19 cellular contexts compared by ENCODE assay signal in the genomic region with DNA sequence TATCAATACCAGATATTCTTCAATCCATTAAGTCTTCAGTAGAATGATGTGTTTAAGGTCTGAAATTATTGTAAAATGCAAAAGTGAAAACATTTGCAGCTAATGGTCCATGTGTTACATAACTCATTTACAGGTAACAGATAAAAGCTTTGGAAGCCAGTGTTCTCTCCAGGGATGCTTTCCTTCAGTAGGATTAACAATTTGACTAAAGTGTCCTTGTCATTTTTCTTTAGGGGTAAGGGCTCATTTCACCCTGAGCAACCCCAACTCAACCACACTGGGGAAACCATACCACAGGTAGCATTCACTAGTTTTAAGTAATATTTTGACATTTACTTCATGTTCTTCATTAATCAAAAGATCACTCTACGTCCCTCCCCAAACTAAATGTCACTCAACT. TPM values are rescaled to one million over a fixed set of nuclear protein-coding genes. Genes with fewer than 3 reads are reported as not detected.
DNase-seq lines count a peak whose midpoint lies in the region; ATAC-seq and TF ChIP-seq lines count a peak whose summit lies in the region.
"Had no signal": no experiment of that assay in that cellular context is flagged by ENCODE, and none has a peak within 500 bp of the region (broad histone marks: within the 10 kb centered on the region; RNA-seq: fewer than 3 reads in every experiment).

No MANE protein-coding gene starts in this region.

- no peak for ATAC-seq in GM18505 (IDR thresholded peaks at IDR 0.05; ENCODE audit: unreplicated experiment)
- no peak for ATAC-seq in activated naive CD8-positive, alpha-beta T cell treated with anti-CD3 and anti-CD28 coated beads, Interleukin-2, amount 50 U/mL, for 24 hours
- no peak for ATAC-seq in natural killer cell treated with Interleukin-12 subunit alpha and Interleukin-12 subunit beta and Interleukin-15 and Interleukin-18, amount 100 ng/mL, for 72 hours
- ATAC-seq in HG02623 (IDR thresholded peaks at IDR 0.05; ENCODE audit: unreplicated experiment), result no peak
- no peak for ATAC-seq in effector memory CD8-positive, alpha-beta T cell (replicated peaks)
- ATAC-seq: upper lobe of right lung had no signal

- intact Hi-C loops in activated CD4-positive, alpha-beta T cell treated with anti-CD3 and anti-CD28 coated beads, Interleukin-2, amount 10 ng/mL, durations not matched to agents 24 days and 14 days (cut with micrococcal nuclease), result no loop called here

- H3K27ac Mint-ChIP-seq in activated CD4-positive, alpha-beta T cell treated with anti-CD3 and anti-CD28 coated beads, Interleukin-2, amount 10 ng/mL, durations not matched to agents 24 days and 14 days, result peak overlapping the region; percentile 35
- H3K27ac Mint-ChIP-seq in activated CD4-positive, alpha-beta T cell treated with anti-CD3 and anti-CD28 coated beads, Interleukin-2, amount 10 ng/mL, durations not matched to agents 7 days and 5 days, result no peak overlapping the region
- peak overlapping the region; percentile 21 for H3K27ac Mint-ChIP-seq in activated naive CD8-positive, alpha-beta T cell treated with anti-CD3 and anti-CD28 coated beads, Interleukin-2, amount 50 U/mL, for 24 hours
- H3K27ac Mint-ChIP-seq in natural killer cell treated with Interleukin-12 subunit alpha and Interleukin-12 subunit beta and Interleukin-15 and Interleukin-18, amount 100 ng/mL, for 72 hours, result peak overlapping the region; percentile 56 to 75
- peak overlapping the region in 1 of 2 donors; percentile 39 for H3K27ac Mint-ChIP-seq in effector memory CD8-positive, alpha-beta T cell

- H3K4me3 Mint-ChIP-seq in activated CD4-positive, alpha-beta T cell treated with anti-CD3 and anti-CD28 coated beads, Interleukin-2, amount 10 ng/mL, durations not matched to agents 24 days and 14 days, result no peak overlapping the region
- H3K4me3 Mint-ChIP-seq in activated CD4-positive, alpha-beta T cell treated with anti-CD3 and anti-CD28 coated beads, Interleukin-2, amount 10 ng/mL, durations not matched to agents 7 days and 5 days, result no peak overlapping the region
- no peak overlapping the region for H3K4me3 Mint-ChIP-seq in activated naive CD8-positive, alpha-beta T cell treated with anti-CD3 and anti-CD28 coated beads, Interleukin-2, amount 50 U/mL, for 24 hours
- no peak overlapping the region for H3K4me3 Mint-ChIP-seq in natural killer cell treated with Interleukin-12 subunit alpha and Interleukin-12 subunit beta and Interleukin-15 and Interleukin-18, amount 100 ng/mL, for 72 hours
- no peak overlapping the region for H3K4me3 Mint-ChIP-seq in effector memory CD8-positive, alpha-beta T cell
- H3K4me3 Mint-ChIP-seq: CD4-positive, alpha-beta memory T cell had no signal

- no peak for DNase-seq in activated CD4-positive, alpha-beta T cell treated with anti-CD3 and anti-CD28 coated beads, Interleukin-2, amount 10 ng/mL, durations not matched to agents 24 days and 14 days
- DNase-seq in activated CD4-positive, alpha-beta T cell treated with anti-CD3 and anti-CD28 coated beads, Interleukin-2, amount 10 ng/mL, durations not matched to agents 7 days and 5 days, result no peak
- DNase-seq in activated naive CD8-positive, alpha-beta T cell treated with anti-CD3 and anti-CD28 coated beads, Interleukin-2, amount 50 U/mL, for 24 hours, result no peak
- no peak for DNase-seq in natural killer cell treated with Interleukin-12 subunit alpha and Interleukin-12 subunit beta and Interleukin-15 and Interleukin-18, amount 100 ng/mL, for 72 hours (ENCODE audit: low spot score)
- DNase-seq in NCI-H1092 (lab: John Stamatoyannopoulos, UW), result no peak
- DNase-seq in effector memory CD8-positive, alpha-beta T cell, result no peak
- DNase-seq: CD4-positive, alpha-beta memory T cell; effector CD8-positive, alpha-beta T cell; head of caudate nucleus; left ventricle myocardium superior; NCI-H1417 treated with DMSO at 0.1 percent for 48 hours; NCI-H2171; ovary; PC-9; sigmoid colon; stimulated activated CD4-positive, alpha-beta T cell treated with anti-CD3 and anti-CD28 coated beads, Interleukin-1b, Interleukin-23, amount 100 ng/mL, for 48 hours; upper lobe of right lung had no signal

- no peaks in the 10 kb centered on the region for H3K9me3 Mint-ChIP-seq in activated CD4-positive, alpha-beta T cell treated with anti-CD3 and anti-CD28 coated beads, Interleukin-2, amount 10 ng/mL, durations not matched to agents 24 days and 14 days
- no peaks in the 10 kb centered on the region for H3K9me3 Mint-ChIP-seq in activated CD4-positive, alpha-beta T cell treated with anti-CD3 and anti-CD28 coated beads, Interleukin-2, amount 10 ng/mL, durations not matched to agents 7 days and 5 days
- H3K9me3 Mint-ChIP-seq in activated naive CD8-positive, alpha-beta T cell treated with anti-CD3 and anti-CD28 coated beads, Interleukin-2, amount 50 U/mL, for 24 hours, result no peaks in the 10 kb centered on the region
- no peaks in the 10 kb centered on the region for H3K9me3 Mint-ChIP-seq in natural killer cell treated with Interleukin-12 subunit alpha and Interleukin-12 subunit beta and Interleukin-15 and Interleukin-18, amount 100 ng/mL, for 72 hours
- no peaks in the 10 kb centered on the region for H3K9me3 Mint-ChIP-seq in effector memory CD8-positive, alpha-beta T cell

- POLR2A ChIA-PET in activated CD4-positive, alpha-beta T cell treated with anti-CD3 and anti-CD28 coated beads, Interleukin-2, amount 10 ng/mL, durations not matched to agents 7 days and 5 days (lab: Charles Lee), result no interaction called here

- peaks cover 59% of the 10 kb centered on the region for H3K36me3 Mint-ChIP-seq in activated CD4-positive, alpha-beta T cell treated with anti-CD3 and anti-CD28 coated beads, Interleukin-2, amount 10 ng/mL, durations not matched to agents 24 days and 14 days (ENCODE audit: low read depth)
- H3K36me3 Mint-ChIP-seq in activated CD4-positive, alpha-beta T cell treated with anti-CD3 and anti-CD28 coated beads, Interleukin-2, amount 10 ng/mL, durations not matched to agents 7 days and 5 days (ENCODE audit: low read depth), result peaks cover 52% of the 10 kb centered on the region
- peaks cover 53% of the 10 kb centered on the region for H3K36me3 Mint-ChIP-seq in activated naive CD8-positive, alpha-beta T cell treated with anti-CD3 and anti-CD28 coated beads, Interleukin-2, amount 50 U/mL, for 24 hours (ENCODE audit: low read depth)
- peaks cover 45% of the 10 kb centered on the region for H3K36me3 Mint-ChIP-seq in natural killer cell treated with Interleukin-12 subunit alpha and Interleukin-12 subunit beta and Interleukin-15 and Interleukin-18, amount 100 ng/mL, for 72 hours
- H3K36me3 Mint-ChIP-seq in effector memory CD8-positive, alpha-beta T cell (ENCODE audit: insufficient read depth), result peaks cover 83% of the 10 kb centered on the region

- TF ChIP-seq POLR2A in GM18505 (IDR thresholded peaks at IDR 0.05; ENCODE audit: borderline replicate concordance, extremely low read depth, insufficient read depth, insufficient read length), result peak; percentile 40

- CTCF ChIA-PET in activated CD4-positive, alpha-beta T cell treated with anti-CD3 and anti-CD28 coated beads, Interleukin-2, amount 10 ng/mL, durations not matched to agents 7 days and 5 days (lab: Charles Lee), result interaction anchor here (1.0 to 2.6 kb wide), 3 partner anchors 9 to 11 kb away, joined by 3 to 7 read pairs (median 3); no protein-coding TSS in a partner anchor

- peaks cover 23% of the 10 kb centered on the region for H3K4me1 Mint-ChIP-seq in activated CD4-positive, alpha-beta T cell treated with anti-CD3 and anti-CD28 coated beads, Interleukin-2, amount 10 ng/mL, durations not matched to agents 24 days and 14 days
- H3K4me1 Mint-ChIP-seq in activated CD4-positive, alpha-beta T cell treated with anti-CD3 and anti-CD28 coated beads, Interleukin-2, amount 10 ng/mL, durations not matched to agents 7 days and 5 days, result peaks cover 11% of the 10 kb centered on the region
- H3K4me1 Mint-ChIP-seq in activated naive CD8-positive, alpha-beta T cell treated with anti-CD3 and anti-CD28 coated beads, Interleukin-2, amount 50 U/mL, for 24 hours, result peaks cover 7% of the 10 kb centered on the region
- peaks cover 18 to 27% of the 10 kb centered on the region in 2 donors for H3K4me1 Mint-ChIP-seq in natural killer cell treated with Interleukin-12 subunit alpha and Interleukin-12 subunit beta and Interleukin-15 and Interleukin-18, amount 100 ng/mL, for 72 hours (ENCODE audit: low read depth in 2 of 2)
- peaks cover 6 to 27% of the 10 kb centered on the region in 2 donors for H3K4me1 Mint-ChIP-seq in effector memory CD8-positive, alpha-beta T cell (ENCODE audit: low read depth in 2 of 2)

- no peaks in the 10 kb centered on the region for H3K27me3 Mint-ChIP-seq in activated CD4-positive, alpha-beta T cell treated with anti-CD3 and anti-CD28 coated beads, Interleukin-2, amount 10 ng/mL, durations not matched to agents 24 days and 14 days
- no peaks in the 10 kb centered on the region for H3K27me3 Mint-ChIP-seq in activated CD4-positive, alpha-beta T cell treated with anti-CD3 and anti-CD28 coated beads, Interleukin-2, amount 10 ng/mL, durations not matched to agents 7 days and 5 days
- H3K27me3 Mint-ChIP-seq in activated naive CD8-positive, alpha-beta T cell treated with anti-CD3 and anti-CD28 coated beads, Interleukin-2, amount 50 U/mL, for 24 hours, result no peaks in the 10 kb centered on the region
- no peaks in the 10 kb centered on the region for H3K27me3 Mint-ChIP-seq in natural killer cell treated with Interleukin-12 subunit alpha and Interleukin-12 subunit beta and Interleukin-15 and Interleukin-18, amount 100 ng/mL, for 72 hours
- no peaks in the 10 kb centered on the region for H3K27me3 Mint-ChIP-seq in effector memory CD8-positive, alpha-beta T cell
- H3K27me3 Mint-ChIP-seq: CD4-positive, alpha-beta memory T cell had no signal

RNA-seq across cellular contexts. Expression of a gene that starts 12.9 kb away (rescaled TPM):
- total RNA-seq in activated CD4-positive, alpha-beta T cell treated with anti-CD3 and anti-CD28 coated beads, Interleukin-2, amount 10 ng/mL, durations not matched to agents 24 days and 14 days, result 892 and 897 TPM in 2 replicates
- total RNA-seq in activated CD4-positive, alpha-beta T cell treated with anti-CD3 and anti-CD28 coated beads, Interleukin-2, amount 10 ng/mL, durations not matched to agents 7 days and 5 days, result 100 to 1,000 TPM; 671 to 848 TPM
- total RNA-seq in natural killer cell treated with Interleukin-12 subunit alpha and Interleukin-12 subunit beta and Interleukin-15 and Interleukin-18, amount 100 ng/mL, for 72 hours, result 100 to 1,000 TPM; 545 to 772 TPM

RNA-seq across cellular contexts. Expression of a gene that starts 13.5 kb away (rescaled TPM):
- 28.9 and 29.3 TPM in 2 replicates for total RNA-seq in activated CD4-positive, alpha-beta T cell treated with anti-CD3 and anti-CD28 coated beads, Interleukin-2, amount 10 ng/mL, durations not matched to agents 24 days and 14 days
- 10 to 100 TPM; 21.2 to 27.8 TPM for total RNA-seq in activated CD4-positive, alpha-beta T cell treated with anti-CD3 and anti-CD28 coated beads, Interleukin-2, amount 10 ng/mL, durations not matched to agents 7 days and 5 days
- 10 to 100 TPM; 12.8 to 16.1 TPM for total RNA-seq in natural killer cell treated with Interleukin-12 subunit alpha and Interleukin-12 subunit beta and Interleukin-15 and Interleukin-18, amount 100 ng/mL, for 72 hours

RNA-seq across cellular contexts. Expression of a gene that starts 45.9 kb away (rescaled TPM):
- 2.4 and 2.7 TPM in 2 replicates for total RNA-seq in activated CD4-positive, alpha-beta T cell treated with anti-CD3 and anti-CD28 coated beads, Interleukin-2, amount 10 ng/mL, durations not matched to agents 24 days and 14 days
- total RNA-seq in activated CD4-positive, alpha-beta T cell treated with anti-CD3 and anti-CD28 coated beads, Interleukin-2, amount 10 ng/mL, durations not matched to agents 7 days and 5 days, result 1 to 10 TPM; 3.2 to 3.8 TPM
- total RNA-seq in natural killer cell treated with Interleukin-12 subunit alpha and Interleukin-12 subunit beta and Interleukin-15 and Interleukin-18, amount 100 ng/mL, for 72 hours, result 1 to 10 TPM; 2.6 to 4.0 TPM
